7 cellular contexts compared by ENCODE assay signal in genomic region chr11:27634776-27635175, GRCh38.
DNase-seq lines count a peak whose midpoint lies in the region; ATAC-seq and TF ChIP-seq lines count a peak whose summit lies in the region.
"Not testable (repeated sequence)": the region's sequence is repeated elsewhere in the genome, so short reads cannot be mapped to it uniquely, and the experiment has no call there.

No MANE protein-coding gene starts in this region.

- not testable (repeated sequence) for H3T11ph ChIP-seq in H9 (ENCODE audit: low read length)

- H3K4me1 Mint-ChIP-seq in H9 (peaks cover 49 to 56% of the 10 kb centered on the region in 2 experiments), endodermal cell (peaks cover 35% of the 10 kb centered on the region)

- TF ChIP-seq CTCF in H9 (conservative IDR thresholded peaks at IDR 0.05); endodermal cell (conservative IDR thresholded peaks at IDR 0.05): not testable (repeated sequence)

- H3K79me1 ChIP-seq in H9 (ENCODE audit: insufficient read depth, low read depth, low read length, poor library complexity, severe bottlenecking); mesendoderm (ENCODE audit: low read length): not testable (repeated sequence)

- H2BK12ac ChIP-seq in H9 (ENCODE audit: insufficient read length, low read depth, low read length) = not testable (repeated sequence)

- not testable (repeated sequence) for H2AK5ac ChIP-seq in H9 (ENCODE audit: insufficient read length, low read length); mesendoderm (ENCODE audit: low read length)

- not testable (repeated sequence) for H3K4me1 ChIP-seq in H9 (ENCODE audit: insufficient read depth, low read length); endodermal cell (ENCODE audit: control insufficient read depth, insufficient read depth, low read length); mesendoderm (ENCODE audit: control insufficient read depth, low read depth, low read length)
- H3K4me1 ChIP-seq in HUES64 (ENCODE audit: insufficient read depth, low read length) (peaks cover 16% of the 10 kb centered on the region), iPS-15b (ENCODE audit: control insufficient read depth, insufficient read depth, low read length) (peaks cover 13% of the 10 kb centered on the region)

- H4K20me1 ChIP-seq in H9 (ENCODE audit: control insufficient read depth, insufficient read depth, insufficient read length) = not testable (repeated sequence)

- not testable (repeated sequence) for H3K36me3 ChIP-seq in HUES64 (ENCODE audit: insufficient read depth, low read length); endodermal cell (ENCODE audit: control insufficient read depth, insufficient read depth, low read length); iPS-15b (ENCODE audit: control insufficient read depth, insufficient read depth, low read length); mesendoderm (ENCODE audit: control insufficient read depth, insufficient read depth, low read length)

- not testable (repeated sequence) for H4K5ac ChIP-seq in H9 (ENCODE audit: insufficient read length, low read depth, low read length); mesendoderm (ENCODE audit: low read length)

- H2BK120ac ChIP-seq in H9 (ENCODE audit: low read depth, low read length, poor library complexity, severe bottlenecking); mesendoderm (ENCODE audit: low read depth, low read length): not testable (repeated sequence)

- H3K18ac ChIP-seq in H9 (ENCODE audit: insufficient read length, low read depth, low read length); mesendoderm (ENCODE audit: low read length): not testable (repeated sequence)

- peak overlapping the region; percentile 11; the same call in 1 of the 2 replicates for H3K4me3 ChIP-seq in HUES64 (ENCODE audit: low read length)
- H3K4me3 ChIP-seq in endodermal cell (ENCODE audit: low read length); mesendoderm (ENCODE audit: low read length): not testable (repeated sequence)
- peak overlapping the region; percentile 6 for H3K4me3 ChIP-seq in iPS-15b (ENCODE audit: low read depth, low read length)

- H3K9me3 Mint-ChIP-seq in H9, endodermal cell: not testable (repeated sequence)

- H3K36me3 Mint-ChIP-seq in H9 (ENCODE audit: insufficient read depth in 1 of 3, low read depth in 3 of 3) = peaks cover 20 to 42% (median 33%) of the 10 kb centered on the region in 3 experiments
- not testable (repeated sequence) for H3K36me3 Mint-ChIP-seq in endodermal cell (ENCODE audit: low read depth)

- peak overlapping the region; percentile 89 to 99 (median 98) for H3K27ac Mint-ChIP-seq in H9
- not testable (repeated sequence) for H3K27ac Mint-ChIP-seq in endodermal cell

- not testable (repeated sequence) for H2AFZ ChIP-seq in H9 (ENCODE audit: low read length)

- not testable (repeated sequence) for H2BK15ac ChIP-seq in H9 (ENCODE audit: low read depth, low read length); mesendoderm (replicated peaks; ENCODE audit: low read depth)

- H3K27ac ChIP-seq in H9 (ENCODE audit: insufficient read length, low read depth, low read length) = peak overlapping the region; percentile 43
- H3K27ac ChIP-seq in HUES64 (ENCODE audit: low read depth, low read length) = peak overlapping the region; percentile 78
- not testable (repeated sequence) for H3K27ac ChIP-seq in endodermal cell (ENCODE audit: low read depth, low read length)
- H3K27ac ChIP-seq in mesendoderm (ENCODE audit: low read depth, low read length) = peak overlapping the region; percentile 90

- H4K8ac ChIP-seq in H9 (replicated peaks; ENCODE audit: insufficient read length, low read depth, low read length); mesendoderm (ENCODE audit: low read depth, low read length): not testable (repeated sequence)

- not testable (repeated sequence) for H3K9ac ChIP-seq in H9 (ENCODE audit: extremely low read depth, insufficient read length, low read length); endodermal cell (ENCODE audit: extremely low read depth, low read length, poor library complexity, severe bottlenecking); mesendoderm (ENCODE audit: low read length)
- peak overlapping the region; percentile 2; the same call in 1 of the 2 replicates for H3K9ac ChIP-seq in HUES64 (ENCODE audit: low read depth, low read length)
- peak overlapping the region; percentile 48 for H3K9ac ChIP-seq in iPS-15b (ENCODE audit: low read depth, low read length)

- not testable (repeated sequence) for H3K56ac ChIP-seq in H9 (ENCODE audit: insufficient read length, low read depth, low read length)
- H3K56ac ChIP-seq in mesendoderm (ENCODE audit: low read length) = peak overlapping the region; percentile 25

- WGBS in H9 (ENCODE audit: extremely low coverage, insufficient read length, low lambda C conversion rate) = no CpG with 5 or more reads among the region's 2 CpGs
- WGBS in HUES64 = 26% methylated on average over 2 of the region's 2 CpGs
- 92% methylated on average over 2 of the region's 2 CpGs; no CpG with 5 or more reads in 1 of the 2 experiments for WGBS in endodermal cell (ENCODE audit: insufficient coverage in 1 of 2, insufficient read length in 1 of 2), 2 experiments
- WGBS in mesendoderm (ENCODE audit: extremely low coverage, insufficient coverage, low lambda C conversion rate) = no CpG with 5 or more reads among the region's 2 CpGs

- H3K23ac ChIP-seq in H9 (ENCODE audit: insufficient read length, low read depth, low read length); mesendoderm (ENCODE audit: low read length): not testable (repeated sequence)

- H3K27me3 ChIP-seq in H9 (ENCODE audit: insufficient read depth, low read length); HUES64 (ENCODE audit: insufficient read depth, low read length); endodermal cell (ENCODE audit: control insufficient read depth, insufficient read depth, low read length, poor library complexity, severe bottlenecking); iPS-15b (ENCODE audit: control insufficient read depth, insufficient read depth, low read length); mesendoderm (ENCODE audit: insufficient read depth, low read length, poor library complexity): not testable (repeated sequence)

- not testable (repeated sequence) for H3K4ac ChIP-seq in H9 (ENCODE audit: low read depth, low read length); mesendoderm (ENCODE audit: low read depth, low read length)

- ATAC-seq in GM18870 (IDR thresholded peaks at IDR 0.05; ENCODE audit: unreplicated experiment) = peak; percentile 52

- not testable (repeated sequence) for H3K23me2 ChIP-seq in H9 (ENCODE audit: insufficient read length, low read depth, low read length, poor library complexity, severe bottlenecking)

- peak; percentile 36 for DNase-seq in ELF-1 (ENCODE audit: low read depth, low spot score)
- DNase-seq in H9 = peak; percentile 77
- peak; percentile 69 for DNase-seq in endodermal cell
- peak; percentile 48 for DNase-seq in mesendoderm

- not testable (repeated sequence) for H2BK20ac ChIP-seq in H9 (ENCODE audit: low read depth, low read length, poor library complexity, severe bottlenecking)

- not testable (repeated sequence) for H4K91ac ChIP-seq in H9 (ENCODE audit: insufficient read length, low read depth, low read length)

- H3K4me2 ChIP-seq in H9 (ENCODE audit: insufficient read depth, insufficient read length, low read length) = peak overlapping the region; percentile 55
- not testable (repeated sequence) for H3K4me2 ChIP-seq in mesendoderm (ENCODE audit: low read length)

- H3K79me2 ChIP-seq in H9 (ENCODE audit: insufficient read depth, low read length) = peaks cover 11% of the 10 kb centered on the region; the same call in 1 of the 2 replicates
- not testable (repeated sequence) for H3K79me2 ChIP-seq in mesendoderm (ENCODE audit: control insufficient read depth, insufficient read depth, low read length)

- not testable (repeated sequence) for H3K27me3 Mint-ChIP-seq in H9 (ENCODE audit: low read depth)
- H3K27me3 Mint-ChIP-seq in endodermal cell (ENCODE audit: insufficient read depth) = peaks cover 12% of the 10 kb centered on the region

- H3K14ac ChIP-seq in H9 (ENCODE audit: insufficient read depth, low read length) = not testable (repeated sequence)

- H3K4me3 Mint-ChIP-seq in H9 (peak overlapping the region; percentile 97 to 100), endodermal cell (peak overlapping the region; percentile 74)

- not testable (repeated sequence) for H3K9me3 ChIP-seq in H9 (ENCODE audit: control insufficient read depth, low read depth, low read length); HUES64 (ENCODE audit: insufficient read depth, low read depth, low read length); endodermal cell (ENCODE audit: control insufficient read depth, low read length); iPS-15b (ENCODE audit: control insufficient read depth, insufficient read depth, low read length)

- not testable (repeated sequence) for H2BK5ac ChIP-seq in H9 (ENCODE audit: insufficient read length, low read length); mesendoderm (ENCODE audit: low read length)
